18 cellular contexts compared by ENCODE assay signal in genomic region chr1:91345395-91346005, GRCh38. TPM values are rescaled to one million over a fixed set of nuclear protein-coding genes. Genes with fewer than 3 reads are reported as not detected.
DNase-seq lines count a peak whose midpoint lies in the region; ATAC-seq and TF ChIP-seq lines count a peak whose summit lies in the region.
"Had no signal": no experiment of that assay in that cellular context is flagged by ENCODE, and none has a peak within 500 bp of the region (broad histone marks: within the 10 kb centered on the region; RNA-seq: fewer than 3 reads in every experiment).

No MANE protein-coding gene starts in this region.

- no peaks in the 10 kb centered on the region for H3K9me3 ChIP-seq in SK-N-MC (ENCODE audit: low read depth, low read length)
- H3K9me3 ChIP-seq: Caco-2 had no signal

- ATAC-seq in GM18502 (IDR thresholded peaks at IDR 0.05; ENCODE audit: poor library complexity, unreplicated experiment) = no peak
- ATAC-seq in left lobe of liver = no peak

- H3K9me3 Mint-ChIP-seq in neural crest cell = peaks cover under 1% of the 10 kb centered on the region
- H3K9me3 Mint-ChIP-seq in activated CD4-positive, alpha-beta memory T cell treated with anti-CD3 and anti-CD28 coated beads, Interleukin-2, amount 10 ng/mL, durations not matched to agents 7 days and 5 days = no peaks in the 10 kb centered on the region

- CTCF ChIA-PET in activated CD4-positive, alpha-beta memory T cell treated with anti-CD3 and anti-CD28 coated beads, Interleukin-2, amount 10 ng/mL, durations not matched to agents 7 days and 5 days (lab: Charles Lee) = no interaction called here

- H3K27ac Mint-ChIP-seq in neural crest cell (ENCODE audit: unreplicated experiment) = peak overlapping the region; percentile 91
- H3K27ac Mint-ChIP-seq in activated CD4-positive, alpha-beta memory T cell treated with anti-CD3 and anti-CD28 coated beads, Interleukin-2, amount 10 ng/mL, durations not matched to agents 7 days and 5 days = no peak overlapping the region
- H3K27ac Mint-ChIP-seq: B cell; CD4-positive, CD25-positive, alpha-beta regulatory T cell had no signal

- no peak overlapping the region for H3K4me3 Mint-ChIP-seq in neural crest cell
- no peak overlapping the region for H3K4me3 Mint-ChIP-seq in activated CD4-positive, alpha-beta memory T cell treated with anti-CD3 and anti-CD28 coated beads, Interleukin-2, amount 10 ng/mL, durations not matched to agents 7 days and 5 days
- H3K4me3 Mint-ChIP-seq: B cell; CD4-positive, CD25-positive, alpha-beta regulatory T cell had no signal

- TF ChIP-seq CTCF in fibroblast of pulmonary artery (IDR thresholded peaks at IDR 0.05; ENCODE audit: low read length, missing control alignments) = no peak
- no peak for TF ChIP-seq CTCF in neural crest cell (conservative IDR thresholded peaks at IDR 0.05)

- H3K36me3 Mint-ChIP-seq in neural crest cell (ENCODE audit: low read depth) = peaks cover 19% of the 10 kb centered on the region
- H3K36me3 Mint-ChIP-seq in activated CD4-positive, alpha-beta memory T cell treated with anti-CD3 and anti-CD28 coated beads, Interleukin-2, amount 10 ng/mL, durations not matched to agents 7 days and 5 days (ENCODE audit: low read depth) = no peaks in the 10 kb centered on the region
- H3K36me3 Mint-ChIP-seq: CD4-positive, CD25-positive, alpha-beta regulatory T cell had no signal

- H3K27me3 Mint-ChIP-seq in neural crest cell (ENCODE audit: low read depth) = no peaks in the 10 kb centered on the region
- H3K27me3 Mint-ChIP-seq in activated CD4-positive, alpha-beta memory T cell treated with anti-CD3 and anti-CD28 coated beads, Interleukin-2, amount 10 ng/mL, durations not matched to agents 7 days and 5 days = peaks cover 23% of the 10 kb centered on the region
- H3K27me3 Mint-ChIP-seq: B cell had no signal

- POLR2A ChIA-PET in activated CD4-positive, alpha-beta memory T cell treated with anti-CD3 and anti-CD28 coated beads, Interleukin-2, amount 10 ng/mL, durations not matched to agents 7 days and 5 days (lab: Charles Lee) = no interaction called here

- H3K9ac ChIP-seq in SK-N-MC (ENCODE audit: insufficient read length) = no peak overlapping the region

- H3K4me3 ChIP-seq in SK-N-MC = 0 out of 2 replicates have a peak overlapping the region, but pooled peaks have one; percentile 4
- H3K4me3 ChIP-seq in fibroblast of pulmonary artery (replicated peaks; ENCODE audit: low read depth, low read length) = no peak overlapping the region

- peak overlapping the region; percentile 38 for H3K27ac ChIP-seq in SK-N-MC

- H3K36me3 ChIP-seq in SK-N-MC (ENCODE audit: insufficient read depth, low read length) = no peaks in the 10 kb centered on the region

- DNase-seq in SK-N-MC (ENCODE audit: low read depth, low spot score) = peak; percentile 51
- peak; percentile 8 for DNase-seq in fibroblast of pulmonary artery (ENCODE audit: low read depth)
- DNase-seq in neural crest cell (ENCODE audit: low read depth, low spot score) = no peak
- DNase-seq in NCI-H226 = no peak
- DNase-seq in activated CD4-positive, alpha-beta memory T cell treated with anti-CD3 and anti-CD28 coated beads, Interleukin-2, amount 10 ng/mL, durations not matched to agents 7 days and 5 days = no peak
- no peak for DNase-seq in left lobe of liver (ENCODE audit: low spot score)
- DNase-seq: Caco-2; CD4-positive, CD25-positive, alpha-beta regulatory T cell; HCEC 1CT; Karpas-422; NCI-H1436; NCI-H1930; NCI-H345; NCI-H524 treated with DMSO at 0.1 percent for 48 hours had no signal

- H3K4me1 Mint-ChIP-seq in neural crest cell = peaks cover 11% of the 10 kb centered on the region
- no peaks in the 10 kb centered on the region for H3K4me1 Mint-ChIP-seq in activated CD4-positive, alpha-beta memory T cell treated with anti-CD3 and anti-CD28 coated beads, Interleukin-2, amount 10 ng/mL, durations not matched to agents 7 days and 5 days
- H3K4me1 Mint-ChIP-seq: B cell; CD4-positive, CD25-positive, alpha-beta regulatory T cell had no signal

RNA-seq across cellular contexts. Expression of gene HFM1, which starts 59.1 kb away (rescaled TPM):
- total RNA-seq in neural crest cell (6.6 and 7.1 TPM in 2 replicates), left lobe of liver (0.35 TPM)
- not detected for total RNA-seq in activated CD4-positive, alpha-beta memory T cell treated with anti-CD3 and anti-CD28 coated beads, Interleukin-2, amount 10 ng/mL, durations not matched to agents 7 days and 5 days
- total RNA-seq: B cell; CD4-positive, CD25-positive, alpha-beta regulatory T cell; HT-29; MCF 10A had no signal

Comparison
In these comparisons a context has a peak if more than half of its experiments do, and no peak if none do; other contexts are left out.
1. DNase-seq: peak in SK-N-MC (single experiment) and fibroblast of pulmonary artery (single experiment); none in neural crest cell (single experiment), NCI-H226 (single experiment), activated CD4-positive, alpha-beta memory T cell treated with anti-CD3 and anti-CD28 coated beads, Interleukin-2, amount 10 ng/mL, durations not matched to agents 7 days and 5 days (single experiment) and left lobe of liver (single experiment).